26 cellular contexts compared by ENCODE assay signal in genomic region chr1:204883405-204883804, GRCh38. TPM values are rescaled to one million over a fixed set of nuclear protein-coding genes. Genes with fewer than 3 reads are reported as not detected.
DNase-seq lines count a peak whose midpoint lies in the region; ATAC-seq and TF ChIP-seq lines count a peak whose summit lies in the region.
"Had no signal": no experiment of that assay in that cellular context is flagged by ENCODE, and none has a peak within 500 bp of the region (broad histone marks: within the 10 kb centered on the region; RNA-seq: fewer than 3 reads in every experiment).

No MANE protein-coding gene starts in this region.

- peak; percentile 21 for DNase-seq in right atrium auricular region (ENCODE audit: low spot score)
- no peak for DNase-seq in Right ventricle myocardium inferior (ENCODE audit: missing footprints)
- DNase-seq in dorsolateral prefrontal cortex = no peak
- peak; percentile 36 for DNase-seq in lung (ENCODE audit: low spot score)
- DNase-seq in NCI-H2107 treated with DMSO at 0.1 percent for 48 hours (lab: John Stamatoyannopoulos, UW; ENCODE audit: unreplicated experiment) = no peak
- no peak for DNase-seq in NCI-H1930 (lab: John Stamatoyannopoulos, UW)
- no peak for DNase-seq in stimulated activated CD4-positive, alpha-beta T cell treated with anti-CD3 and anti-CD28 coated beads, Interleukin-2, amount 100 ng/mL, for 24 hours
- no peak for DNase-seq in RPMI8226
- DNase-seq: ACHN; activated CD4-positive, alpha-beta memory T cell treated with anti-CD3 and anti-CD28 coated beads, Interleukin-2, amount 10 ng/mL, durations not matched to agents 7 days and 5 days; activated CD4-positive, alpha-beta T cell treated with anti-CD3 and anti-CD28 coated beads for 1 hour; activated CD8-positive, alpha-beta memory T cell treated with anti-CD3 and anti-CD28 coated beads, Interleukin-2, amount 50 U/mL, for 48 hours; amygdala; BE2C; Caco-2; DND-41; islet precursor cell; NCI-H1092 treated with DMSO at 0.1 percent for 48 hours; NCI-H2081 treated with DMSO at 0.1 percent for 48 hours; NCI-H446; sigmoid colon; SK-N-SH; stimulated activated naive CD4-positive, alpha-beta T cell; T-helper 17 cell had no signal

- H3K36me3 ChIP-seq in right atrium auricular region (no peaks in the 10 kb centered on the region), lung (ENCODE audit: control insufficient read depth in 2 of 2, insufficient read depth in 2 of 2, low read length in 2 of 2) (no peaks in the 10 kb centered on the region)
- H3K36me3 ChIP-seq: BE2C, sigmoid colon, thoracic aorta, vagina had no signal

- H3K27me3 ChIP-seq in right atrium auricular region = no peaks in the 10 kb centered on the region
- no peaks in the 10 kb centered on the region for H3K27me3 ChIP-seq in dorsolateral prefrontal cortex
- peaks cover 3% of the 10 kb centered on the region for H3K27me3 ChIP-seq in lung (ENCODE audit: control insufficient read depth, insufficient read depth)
- H3K27me3 ChIP-seq: sigmoid colon, vagina had no signal

- no peak for ATAC-seq in Right ventricle myocardium inferior
- ATAC-seq in lung (ENCODE audit: insufficient read depth, low FRiP score) = no peak
- ATAC-seq: T-helper 17 cell had no signal

- no peak for TF ChIP-seq CTCF in right atrium auricular region (IDR thresholded peaks at IDR 0.05)
- TF ChIP-seq CTCF in dorsolateral prefrontal cortex (IDR thresholded peaks at IDR 0.05 in 54 of 56, conservative IDR thresholded peaks at IDR 0.05 in 2 of 56; ENCODE audit: low read depth in 1 of 56, partially characterized antibody in 56 of 56) = no peak
- no peak for TF ChIP-seq CTCF in lung (IDR thresholded peaks at IDR 0.05; ENCODE audit: control extremely low read depth, extremely low read depth)

- peaks cover 0 to 73% of the 10 kb centered on the region in 2 donors for H3K4me1 ChIP-seq in right atrium auricular region
- H3K4me1 ChIP-seq in lung (ENCODE audit: control insufficient read depth in 2 of 2, insufficient read depth in 2 of 2, low read length in 2 of 2) = peaks cover 0 to 2% of the 10 kb centered on the region in 2 donors
- H3K4me1 ChIP-seq: Caco-2 had no signal

- H3K4me3 ChIP-seq in right atrium auricular region (no peak overlapping the region), dorsolateral prefrontal cortex (no peak overlapping the region), lung (no peak overlapping the region)
- H3K4me3 ChIP-seq: sigmoid colon, thoracic aorta, vagina had no signal

- intact Hi-C loops in Right ventricle myocardium inferior (cut with DNase I) = no loop called here
- intact Hi-C loops in dorsolateral prefrontal cortex (cut with DNase I) = no loop called here

- H3K9me3 ChIP-seq in right atrium auricular region = no peaks in the 10 kb centered on the region
- peaks cover 0 to 2% of the 10 kb centered on the region in 2 donors for H3K9me3 ChIP-seq in lung (ENCODE audit: control insufficient read depth in 2 of 2, insufficient read depth in 1 of 2, low read length in 1 of 2)
- H3K9me3 ChIP-seq: BE2C, Caco-2, sigmoid colon, SK-N-SH, thoracic aorta, vagina had no signal

- 75 to 81% methylated on average over 3 of the region's 3 CpGs for WGBS in lung, 2 donors

- no peak overlapping the region for H3K27ac ChIP-seq in right atrium auricular region
- H3K27ac ChIP-seq in dorsolateral prefrontal cortex = peak overlapping the region in 55 of 59 donors; percentile 0 to 95 (median 82)
- no peak overlapping the region for H3K27ac ChIP-seq in lung (ENCODE audit: low read depth in 1 of 2, low read length in 1 of 2)
- H3K27ac ChIP-seq: thoracic aorta, vagina had no signal

RNA-seq across cellular contexts. Expression of gene NFASC, which starts 12.7 kb away (rescaled TPM):
- 10 to 100 TPM; 38.5 to 45.9 TPM for total RNA-seq in right atrium auricular region
- total RNA-seq in Right ventricle myocardium inferior = 10.5 TPM
- total RNA-seq in dorsolateral prefrontal cortex = 100 to 1,000 TPM; 229 to 728 (median 364) TPM
- total RNA-seq in lung = 10 to 100 TPM in 1 of 2 donors, 1 to 10 TPM in 1; 4.8 to 11.2 TPM
- polyA plus RNA-seq in lung = 1 to 10 TPM; 1.8 to 2.8 TPM

Comparison
In these comparisons a context has a peak if more than half of its experiments do, and no peak if none do; other contexts are left out.
1. DNase-seq: peak in right atrium auricular region (single experiment) and lung (single experiment); none in Right ventricle myocardium inferior (single experiment), dorsolateral prefrontal cortex (0 of 10), NCI-H2107 treated with DMSO at 0.1 percent for 48 hours (single experiment), NCI-H1930 (0 of 2), stimulated activated CD4-positive, alpha-beta T cell treated with anti-CD3 and anti-CD28 coated beads, Interleukin-2, amount 100 ng/mL, for 24 hours (0 of 2) and RPMI8226 (single experiment).
2. H3K27ac ChIP-seq: peak in dorsolateral prefrontal cortex (55 of 59); none in right atrium auricular region (0 of 2) and lung (0 of 2).
3. RNA of gene NFASC, which starts 12.7 kb away (total RNA-seq): 229 to 728 TPM in dorsolateral prefrontal cortex; 38.5 to 45.9 TPM in right atrium auricular region, 4.8 to 11.2 TPM in lung and 10.5 TPM in Right ventricle myocardium inferior (single experiment); every median in the first group is over 4 times any median in the second.